In the genomic region with DNA sequence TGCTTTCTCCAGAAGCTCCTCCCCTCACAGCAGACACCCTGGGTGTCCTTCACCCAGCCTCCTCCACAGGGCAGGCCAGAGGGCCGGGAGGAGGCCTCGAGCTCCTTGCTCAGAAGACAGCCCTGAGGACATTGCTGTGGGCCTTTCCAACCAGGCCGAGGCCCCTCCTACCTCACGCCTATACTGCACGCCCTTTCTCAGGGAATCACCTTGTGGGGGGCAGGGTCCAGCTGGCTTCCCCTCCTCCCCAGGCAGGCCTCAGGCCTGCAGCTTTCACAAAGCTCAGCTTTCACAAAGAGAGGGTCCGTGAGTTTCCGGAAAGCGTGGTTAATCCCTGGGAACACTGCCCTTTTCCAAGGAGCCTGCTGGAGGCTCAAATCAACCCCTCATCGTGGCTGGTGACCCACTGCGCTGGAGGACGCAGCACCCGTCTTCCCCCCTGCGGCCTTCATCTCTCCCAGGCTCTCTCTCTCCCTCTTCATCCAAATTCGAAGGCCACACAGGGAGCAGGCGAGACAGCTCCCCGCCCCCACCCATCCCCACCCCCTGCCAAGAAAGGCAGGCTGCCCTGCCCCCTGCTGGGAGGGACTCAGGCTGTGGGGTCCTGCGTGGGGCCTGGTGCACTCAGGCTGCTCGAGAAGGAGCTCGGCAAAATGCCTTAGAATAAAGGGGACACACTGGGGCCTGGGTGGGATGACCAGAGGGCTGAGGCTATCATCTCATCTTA, we compare ENCODE assay signal across 1 cellular context.
TF ChIP-seq lines count a peak whose summit lies in the region.

No MANE protein-coding gene starts in this region.

TF ChIP-seq in HepG2, 621 proteins besides CTCF, POLR2A, EP300 and RAD21:
- TF ChIP-seq ZFY (CRISPR knock-in tag; IDR thresholded peaks at IDR 0.05) (peak; percentile 39; the same call in 1 of the 2 replicates), ZFX (CRISPR knock-in tag; IDR thresholded peaks at IDR 0.05; ENCODE audit: low read depth) (peak; percentile 39; the same call in 1 of the 2 replicates)
- TF ChIP-seq, protein P1, sequence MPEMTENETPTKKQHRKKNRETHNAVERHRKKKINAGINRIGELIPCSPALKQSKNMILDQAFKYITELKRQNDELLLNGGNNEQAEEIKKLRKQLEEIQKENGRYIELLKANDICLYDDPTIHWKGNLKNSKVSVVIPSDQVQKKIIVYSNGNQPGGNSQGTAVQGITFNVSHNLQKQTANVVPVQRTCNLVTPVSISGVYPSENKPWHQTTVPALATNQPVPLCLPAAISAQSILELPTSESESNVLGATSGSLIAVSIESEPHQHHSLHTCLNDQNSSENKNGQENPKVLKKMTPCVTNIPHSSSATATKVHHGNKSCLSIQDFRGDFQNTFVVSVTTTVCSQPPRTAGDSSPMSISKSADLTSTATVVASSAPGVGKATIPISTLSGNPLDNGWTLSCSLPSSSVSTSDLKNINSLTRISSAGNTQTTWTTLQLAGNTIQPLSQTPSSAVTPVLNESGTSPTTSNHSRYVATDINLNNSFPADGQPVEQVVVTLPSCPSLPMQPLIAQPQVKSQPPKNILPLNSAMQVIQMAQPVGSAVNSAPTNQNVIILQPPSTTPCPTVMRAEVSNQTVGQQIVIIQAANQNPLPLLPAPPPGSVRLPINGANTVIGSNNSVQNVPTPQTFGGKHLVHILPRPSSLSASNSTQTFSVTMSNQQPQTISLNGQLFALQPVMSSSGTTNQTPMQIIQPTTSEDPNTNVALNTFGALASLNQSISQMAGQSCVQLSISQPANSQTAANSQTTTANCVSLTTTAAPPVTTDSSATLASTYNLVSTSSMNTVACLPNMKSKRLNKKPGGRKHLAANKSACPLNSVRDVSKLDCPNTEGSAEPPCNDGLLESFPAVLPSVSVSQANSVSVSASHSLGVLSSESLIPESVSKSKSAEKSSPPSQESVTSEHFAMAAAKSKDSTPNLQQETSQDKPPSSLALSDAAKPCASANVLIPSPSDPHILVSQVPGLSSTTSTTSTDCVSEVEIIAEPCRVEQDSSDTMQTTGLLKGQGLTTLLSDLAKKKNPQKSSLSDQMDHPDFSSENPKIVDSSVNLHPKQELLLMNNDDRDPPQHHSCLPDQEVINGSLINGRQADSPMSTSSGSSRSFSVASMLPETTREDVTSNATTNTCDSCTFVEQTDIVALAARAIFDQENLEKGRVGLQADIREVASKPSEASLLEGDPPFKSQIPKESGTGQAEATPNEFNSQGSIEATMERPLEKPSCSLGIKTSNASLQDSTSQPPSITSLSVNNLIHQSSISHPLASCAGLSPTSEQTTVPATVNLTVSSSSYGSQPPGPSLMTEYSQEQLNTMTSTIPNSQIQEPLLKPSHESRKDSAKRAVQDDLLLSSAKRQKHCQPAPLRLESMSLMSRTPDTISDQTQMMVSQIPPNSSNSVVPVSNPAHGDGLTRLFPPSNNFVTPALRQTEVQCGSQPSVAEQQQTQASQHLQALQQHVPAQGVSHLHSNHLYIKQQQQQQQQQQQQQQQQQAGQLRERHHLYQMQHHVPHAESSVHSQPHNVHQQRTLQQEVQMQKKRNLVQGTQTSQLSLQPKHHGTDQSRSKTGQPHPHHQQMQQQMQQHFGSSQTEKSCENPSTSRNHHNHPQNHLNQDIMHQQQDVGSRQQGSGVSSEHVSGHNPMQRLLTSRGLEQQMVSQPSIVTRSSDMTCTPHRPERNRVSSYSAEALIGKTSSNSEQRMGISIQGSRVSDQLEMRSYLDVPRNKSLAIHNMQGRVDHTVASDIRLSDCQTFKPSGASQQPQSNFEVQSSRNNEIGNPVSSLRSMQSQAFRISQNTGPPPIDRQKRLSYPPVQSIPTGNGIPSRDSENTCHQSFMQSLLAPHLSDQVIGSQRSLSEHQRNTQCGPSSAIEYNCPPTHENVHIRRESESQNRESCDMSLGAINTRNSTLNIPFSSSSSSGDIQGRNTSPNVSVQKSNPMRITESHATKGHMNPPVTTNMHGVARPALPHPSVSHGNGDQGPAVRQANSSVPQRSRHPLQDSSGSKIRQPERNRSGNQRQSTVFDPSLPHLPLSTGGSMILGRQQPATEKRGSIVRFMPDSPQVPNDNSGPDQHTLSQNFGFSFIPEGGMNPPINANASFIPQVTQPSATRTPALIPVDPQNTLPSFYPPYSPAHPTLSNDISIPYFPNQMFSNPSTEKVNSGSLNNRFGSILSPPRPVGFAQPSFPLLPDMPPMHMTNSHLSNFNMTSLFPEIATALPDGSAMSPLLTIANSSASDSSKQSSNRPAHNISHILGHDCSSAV (CRISPR knock-in tag; IDR thresholded peaks at IDR 0.05; ENCODE audit: borderline replicate concordance): no peak
- TF ChIP-seq, protein P2, sequence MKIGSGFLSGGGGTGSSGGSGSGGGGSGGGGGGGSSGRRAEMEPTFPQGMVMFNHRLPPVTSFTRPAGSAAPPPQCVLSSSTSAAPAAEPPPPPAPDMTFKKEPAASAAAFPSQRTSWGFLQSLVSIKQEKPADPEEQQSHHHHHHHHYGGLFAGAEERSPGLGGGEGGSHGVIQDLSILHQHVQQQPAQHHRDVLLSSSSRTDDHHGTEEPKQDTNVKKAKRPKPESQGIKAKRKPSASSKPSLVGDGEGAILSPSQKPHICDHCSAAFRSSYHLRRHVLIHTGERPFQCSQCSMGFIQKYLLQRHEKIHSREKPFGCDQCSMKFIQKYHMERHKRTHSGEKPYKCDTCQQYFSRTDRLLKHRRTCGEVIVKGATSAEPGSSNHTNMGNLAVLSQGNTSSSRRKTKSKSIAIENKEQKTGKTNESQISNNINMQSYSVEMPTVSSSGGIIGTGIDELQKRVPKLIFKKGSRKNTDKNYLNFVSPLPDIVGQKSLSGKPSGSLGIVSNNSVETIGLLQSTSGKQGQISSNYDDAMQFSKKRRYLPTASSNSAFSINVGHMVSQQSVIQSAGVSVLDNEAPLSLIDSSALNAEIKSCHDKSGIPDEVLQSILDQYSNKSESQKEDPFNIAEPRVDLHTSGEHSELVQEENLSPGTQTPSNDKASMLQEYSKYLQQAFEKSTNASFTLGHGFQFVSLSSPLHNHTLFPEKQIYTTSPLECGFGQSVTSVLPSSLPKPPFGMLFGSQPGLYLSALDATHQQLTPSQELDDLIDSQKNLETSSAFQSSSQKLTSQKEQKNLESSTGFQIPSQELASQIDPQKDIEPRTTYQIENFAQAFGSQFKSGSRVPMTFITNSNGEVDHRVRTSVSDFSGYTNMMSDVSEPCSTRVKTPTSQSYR (CRISPR knock-in tag; IDR thresholded peaks at IDR 0.05; ENCODE audit: borderline replicate concordance): peak; percentile 36; the same call in 1 of the 2 replicates
